29 cellular contexts compared by ENCODE assay signal in genomic region chr11:47147250-47147649, GRCh38. TPM values are rescaled to one million over a fixed set of nuclear protein-coding genes. Genes with fewer than 3 reads are reported as not detected.
"Had no signal": no experiment of that assay in that cellular context is flagged by ENCODE, and none has a peak within 500 bp of the region (broad histone marks: within the 10 kb centered on the region; RNA-seq: fewer than 3 reads in every experiment).

No MANE protein-coding gene starts in this region.

- H3K9me3 Mint-ChIP-seq: activated naive CD8-positive, alpha-beta T cell treated with anti-CD3 and anti-CD28 coated beads for 36 hours; activated T-helper 2 cell treated with anti-CD3 and anti-CD28 coated beads, Interferon-gamma antibody, Interleukin-2, Interleukin-4, amounts not matched to agents 10 μg/mL and 5 μg/mL and 100 μg/mL, durations not matched to agents 14 hours and 24 hours and 36 hours; nephron; T-helper 2 cell treated with Interferon-gamma antibody and Interleukin-4, amounts not matched to agents 5 μg/mL and 100 μg/mL, for 36 hours; type B pancreatic cell had no signal

- H3K27ac Mint-ChIP-seq: activated CD4-positive, alpha-beta T cell treated with anti-CD3 and anti-CD28 coated beads for 36 hours; activated CD8-positive, alpha-beta memory T cell treated with anti-CD3 and anti-CD28 coated beads, Interleukin-2, amount 10 ng/mL, durations not matched to agents 7 days and 5 days; activated CD8-positive, alpha-beta T cell treated with anti-CD3 and anti-CD28 coated beads, Interleukin-2, amount 10 ng/mL, durations not matched to agents 7 days and 5 days; activated naive CD8-positive, alpha-beta T cell treated with anti-CD3 and anti-CD28 coated beads for 36 hours; activated T-helper 2 cell treated with anti-CD3 and anti-CD28 coated beads, Interferon-gamma antibody, Interleukin-2, Interleukin-4, amounts not matched to agents 10 μg/mL and 5 μg/mL and 100 μg/mL, durations not matched to agents 14 hours and 24 hours and 36 hours; nephron; T-helper 2 cell treated with Interferon-gamma antibody and Interleukin-4, amounts not matched to agents 5 μg/mL and 100 μg/mL, for 36 hours; type B pancreatic cell had no signal

- H3K27me3 ChIP-seq: adrenal gland, body of pancreas, colonic mucosa, gastroesophageal sphincter, hepatocyte, neutrophil, right lobe of liver, vagina had no signal

- H3K9me3 ChIP-seq: adrenal gland, body of pancreas, colonic mucosa, gastroesophageal sphincter, neutrophil, right lobe of liver, thoracic aorta, vagina had no signal

- DNase-seq: activated CD4-positive, alpha-beta T cell treated with anti-CD3 and anti-CD28 coated beads for 36 hours; activated CD4-positive, CD25-positive, alpha-beta regulatory T cell; activated CD8-positive, alpha-beta memory T cell treated with anti-CD3 and anti-CD28 coated beads, Interleukin-2, amount 10 ng/mL, durations not matched to agents 7 days and 5 days; activated CD8-positive, alpha-beta T cell treated with anti-CD3 and anti-CD28 coated beads, Interleukin-2, amount 10 ng/mL, durations not matched to agents 7 days and 5 days; activated naive CD4-positive, alpha-beta T cell treated with Interleukin-2 at 50 U/mL for 16 hours; activated naive CD8-positive, alpha-beta T cell treated with anti-CD3 and anti-CD28 coated beads for 36 hours; activated T-cell treated with anti-CD3 and anti-CD28 coated beads, Interleukin-2, amount 50 U/mL, for 48 hours; adrenal gland; aorta; body of pancreas; cerebellar nuclear complex; colonic mucosa; effector memory CD4-positive, alpha-beta T cell; erythroblast; left colon; right lobe of liver; stimulated activated CD4-positive, alpha-beta T cell treated with anti-CD3 and anti-CD28 coated beads, Interleukin-2, amount 100 ng/mL, for 48 hours; stimulated activated naive CD8-positive, alpha-beta T cell treated with anti-CD3 and anti-CD28 coated beads, Interleukin-15, Interleukin-2, amounts not matched to agents 100 U/mL and 50 U/mL, for 24 hours; T-helper 1 cell had no signal

- H3K36me3 Mint-ChIP-seq: activated CD8-positive, alpha-beta memory T cell treated with anti-CD3 and anti-CD28 coated beads, Interleukin-2, amount 10 ng/mL, durations not matched to agents 7 days and 5 days; activated naive CD8-positive, alpha-beta T cell treated with anti-CD3 and anti-CD28 coated beads for 36 hours had no signal

- H3K36me3 ChIP-seq: adrenal gland, colonic mucosa, gastroesophageal sphincter, neutrophil, right lobe of liver, thoracic aorta, vagina had no signal

- H3K4me3 ChIP-seq: adrenal gland, body of pancreas, colonic mucosa, gastroesophageal sphincter, hepatocyte, right lobe of liver, thoracic aorta, vagina had no signal

- H3K27ac ChIP-seq: adrenal gland, colonic mucosa, gastroesophageal sphincter, hepatocyte, neutrophil, right lobe of liver, thoracic aorta, vagina had no signal

- H3K4me1 ChIP-seq: right lobe of liver had no signal

- H3K4me3 Mint-ChIP-seq: activated CD4-positive, alpha-beta T cell treated with anti-CD3 and anti-CD28 coated beads for 36 hours; activated CD8-positive, alpha-beta memory T cell treated with anti-CD3 and anti-CD28 coated beads, Interleukin-2, amount 10 ng/mL, durations not matched to agents 7 days and 5 days; activated CD8-positive, alpha-beta T cell treated with anti-CD3 and anti-CD28 coated beads, Interleukin-2, amount 10 ng/mL, durations not matched to agents 7 days and 5 days; activated naive CD8-positive, alpha-beta T cell treated with anti-CD3 and anti-CD28 coated beads for 36 hours; nephron; T-helper 2 cell treated with Interferon-gamma antibody and Interleukin-4, amounts not matched to agents 5 μg/mL and 100 μg/mL, for 36 hours; type B pancreatic cell had no signal

- H3K27me3 Mint-ChIP-seq: activated CD4-positive, alpha-beta T cell treated with anti-CD3 and anti-CD28 coated beads for 36 hours; activated CD8-positive, alpha-beta memory T cell treated with anti-CD3 and anti-CD28 coated beads, Interleukin-2, amount 10 ng/mL, durations not matched to agents 7 days and 5 days; activated naive CD8-positive, alpha-beta T cell treated with anti-CD3 and anti-CD28 coated beads for 36 hours; type B pancreatic cell had no signal

- ATAC-seq: activated CD4-positive, alpha-beta T cell treated with anti-CD3 and anti-CD28 coated beads for 36 hours; activated CD8-positive, alpha-beta memory T cell treated with anti-CD3 and anti-CD28 coated beads, Interleukin-2, amount 10 ng/mL, durations not matched to agents 7 days and 5 days; activated CD8-positive, alpha-beta T cell treated with anti-CD3 and anti-CD28 coated beads, Interleukin-2, amount 10 ng/mL, durations not matched to agents 7 days and 5 days; body of pancreas; gastroesophageal sphincter; left colon; right lobe of liver; stimulated activated naive CD8-positive, alpha-beta T cell treated with anti-CD3 and anti-CD28 coated beads, Interleukin-15, Interleukin-2, amounts not matched to agents 100 U/mL and 50 U/mL, for 24 hours had no signal

- H3K4me1 Mint-ChIP-seq: activated CD4-positive, alpha-beta T cell treated with anti-CD3 and anti-CD28 coated beads for 36 hours; activated CD8-positive, alpha-beta memory T cell treated with anti-CD3 and anti-CD28 coated beads, Interleukin-2, amount 10 ng/mL, durations not matched to agents 7 days and 5 days; activated naive CD8-positive, alpha-beta T cell treated with anti-CD3 and anti-CD28 coated beads for 36 hours had no signal

RNA-seq across cellular contexts. Expression of gene PACSIN3, which starts 39.0 kb away (rescaled TPM):
- total RNA-seq: mononuclear cell had no signal
